In the genomic region with DNA sequence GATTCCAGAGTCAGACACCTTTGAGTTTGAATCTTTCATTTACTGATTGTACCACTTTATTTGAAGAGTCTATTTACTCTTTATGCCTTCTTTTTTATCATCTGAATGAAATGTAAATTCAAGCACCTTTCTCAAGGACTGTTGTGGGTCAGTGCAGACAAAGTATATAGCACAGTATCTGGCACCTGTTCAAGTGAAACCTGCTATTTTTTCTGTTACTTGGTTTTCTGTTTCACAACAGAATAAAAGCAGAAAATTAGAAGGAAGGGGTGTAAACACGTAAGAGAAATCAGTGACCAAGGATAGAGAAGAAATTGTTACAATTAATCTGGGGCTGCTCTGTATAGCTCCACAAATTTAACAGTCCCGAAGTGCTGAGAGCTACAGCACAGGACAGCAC, we compare ENCODE assay signal across 25 cellular contexts.
DNase-seq lines count a peak whose midpoint lies in the region; ATAC-seq, FAIRE-seq and TF ChIP-seq lines count a peak whose summit lies in the region.
"Had no signal": no experiment of that assay in that cellular context is flagged by ENCODE, and none has a peak within 500 bp of the region (broad histone marks: within the 10 kb centered on the region; RNA-seq: fewer than 3 reads in every experiment).

No MANE protein-coding gene starts in this region.

- peak overlapping the region; percentile 8; the same call in 1 of the 2 replicates for H3K9ac ChIP-seq in KMS-11

- H3K4me1 ChIP-seq in KMS-11 (ENCODE audit: low read depth, poor library complexity, severe bottlenecking), result peaks cover 75% of the 10 kb centered on the region
- H3K4me1 ChIP-seq: BE2C, HAP-1 had no signal

- H3K4me3 ChIP-seq in KMS-11 (IDR thresholded peaks at IDR 0.05; ENCODE audit: insufficient read depth, low read depth, low read length), result no peak overlapping the region
- H3K4me3 ChIP-seq: HAP-1 had no signal

- TF ChIP-seq CTCF in KMS-11 (conservative IDR thresholded peaks at IDR 0.05; ENCODE audit: low read depth, low read length), result no peak

- no peak for TF ChIP-seq POLR2A in GM12891 (IDR thresholded peaks at IDR 0.05; ENCODE audit: low read depth, low read length)

- ATAC-seq in HG03439 (IDR thresholded peaks at IDR 0.05; ENCODE audit: unreplicated experiment), result no peak

- no peaks in the 10 kb centered on the region for H3K36me3 ChIP-seq in KMS-11 (ENCODE audit: insufficient read depth)
- H3K36me3 ChIP-seq: BE2C, HAP-1 had no signal

- DNase-seq in NCI-H1105 treated with DMSO at 0.1 percent for 48 hours (lab: John Stamatoyannopoulos, UW) (peak; percentile 5), NCI-H1105 (lab: John Stamatoyannopoulos, UW) (no peak), NCI-H345 treated with DMSO at 0.1 percent for 48 hours (lab: John Stamatoyannopoulos, UW; ENCODE audit: unreplicated experiment) (peak; percentile 15), ureter (ENCODE audit: low spot score) (no peak), GM12891 (ENCODE audit: insufficient read length, low spot score) (no peak), posterior cingulate gyrus (no peak)
- DNase-seq: 8988T; ACHN; BE2C; CD8-positive, alpha-beta memory T cell; DMS 273 treated with DMSO at 0.1 percent for 48 hours; GOT3; HFFc6; Kasumi-1; NCI-H1694; NCI-H2029 treated with DMSO at 0.1 percent for 48 hours; NCI-H2171; NCI-H226; NCI-H524 treated with DMSO at 0.1 percent for 48 hours; NCI-H82; SHP77 treated with DMSO at 0.1 percent for 48 hours; T-helper 1 cell had no signal

- no peaks in the 10 kb centered on the region for H3K27me3 ChIP-seq in KMS-11 (ENCODE audit: insufficient read depth, low read depth)
- H3K27me3 ChIP-seq: BE2C had no signal

- peak overlapping the region; percentile 58 for H3K4me2 ChIP-seq in KMS-11

- peak overlapping the region; percentile 3; the same call in 1 of the 2 replicates for H3K27ac ChIP-seq in KMS-11

- H2AFZ ChIP-seq in KMS-11 (ENCODE audit: low read depth), result peak overlapping the region; percentile 19

- intact Hi-C loops in posterior cingulate gyrus (cut with DNase I), result no loop called here

- no peak for FAIRE-seq in GM12891 (lab: Jason Lieb, UNC)

- H3K79me2 ChIP-seq in KMS-11 (ENCODE audit: insufficient read depth, low read depth), result no peaks in the 10 kb centered on the region

- H4K20me1 ChIP-seq in KMS-11 (ENCODE audit: insufficient read depth), result no peaks in the 10 kb centered on the region

TF ChIP-seq in GM12891, 5 proteins besides CTCF, POLR2A, EP300 and RAD21:
- no peak for TF ChIP-seq TAF1 (IDR thresholded peaks at IDR 0.05; ENCODE audit: low read depth, low read length)
- TF ChIP-seq POLR2AphosphoS5 (IDR thresholded peaks at IDR 0.05; ENCODE audit: low read depth, low read length), result no peak
- TF ChIP-seq PAX5 (IDR thresholded peaks at IDR 0.05; ENCODE audit: insufficient read depth, low read length, severe bottlenecking), result no peak
- TF ChIP-seq SPI1 (IDR thresholded peaks at IDR 0.05; ENCODE audit: low read depth, low read length), result no peak
- TF ChIP-seq POU2F2 (IDR thresholded peaks at IDR 0.05; ENCODE audit: low read depth, low read length), result no peak

Comparison
In these comparisons a context has a peak if more than half of its experiments do, and no peak if none do; other contexts are left out.
1. DNase-seq: peak in NCI-H1105 treated with DMSO at 0.1 percent for 48 hours (single experiment) and NCI-H345 treated with DMSO at 0.1 percent for 48 hours (single experiment); none in NCI-H1105 (single experiment), ureter (single experiment), GM12891 (single experiment) and posterior cingulate gyrus (0 of 10).